In genomic region chr5:38726279-38726678, GRCh38 we compare ENCODE assay signal across 15 cellular contexts.
"Had no signal": no experiment of that assay in that cellular context is flagged by ENCODE, and none has a peak within 500 bp of the region (broad histone marks: within the 10 kb centered on the region; RNA-seq: fewer than 3 reads in every experiment).

No MANE protein-coding gene starts in this region.

- H3K9me3 ChIP-seq: heart left ventricle, left lung, sigmoid colon, suprapubic skin had no signal

- H3K36me3 ChIP-seq: brain microvascular endothelial cell, heart left ventricle, left lung, sigmoid colon, suprapubic skin had no signal

- H3K27ac Mint-ChIP-seq: activated CD4-positive, alpha-beta T cell treated with anti-CD3 and anti-CD28 coated beads for 36 hours; activated naive CD4-positive, alpha-beta T cell treated with anti-CD3 and anti-CD28 coated beads, Interleukin-2, amount 50 U/mL, for 24 hours; activated T-helper 2 cell treated with anti-CD3 and anti-CD28 coated beads, Interferon-gamma antibody, Interleukin-2, Interleukin-4, amounts not matched to agents 10 μg/mL and 5 μg/mL and 100 μg/mL, durations not matched to agents 14 hours and 24 hours and 36 hours; natural killer cell had no signal

- ATAC-seq: activated CD4-positive, alpha-beta T cell treated with anti-CD3 and anti-CD28 coated beads for 36 hours; foreskin keratinocyte; heart left ventricle; natural killer cell had no signal

- DNase-seq: activated CD4-positive, alpha-beta T cell treated with anti-CD3 and anti-CD28 coated beads for 36 hours; brain microvascular endothelial cell; foreskin keratinocyte; heart left ventricle; left lung; natural killer cell; sigmoid colon; stimulated activated naive CD4-positive, alpha-beta T cell; T-helper 1 cell had no signal

- H3K4me1 ChIP-seq: foreskin keratinocyte, left lung, sigmoid colon, suprapubic skin had no signal

- H3K9me3 Mint-ChIP-seq: activated naive CD4-positive, alpha-beta T cell treated with anti-CD3 and anti-CD28 coated beads, Interleukin-2, amount 50 U/mL, for 24 hours; activated T-helper 2 cell treated with anti-CD3 and anti-CD28 coated beads, Interferon-gamma antibody, Interleukin-2, Interleukin-4, amounts not matched to agents 10 μg/mL and 5 μg/mL and 100 μg/mL, durations not matched to agents 14 hours and 24 hours and 36 hours; natural killer cell had no signal

- H3K4me1 Mint-ChIP-seq: activated CD4-positive, alpha-beta T cell treated with anti-CD3 and anti-CD28 coated beads for 36 hours; activated naive CD4-positive, alpha-beta T cell treated with anti-CD3 and anti-CD28 coated beads, Interleukin-2, amount 50 U/mL, for 24 hours; natural killer cell had no signal

- FAIRE-seq: endothelial cell of umbilical vein, urothelium cell line had no signal

- H3K27me3 Mint-ChIP-seq: activated naive CD4-positive, alpha-beta T cell treated with anti-CD3 and anti-CD28 coated beads, Interleukin-2, amount 50 U/mL, for 24 hours had no signal

- H3K27me3 ChIP-seq: brain microvascular endothelial cell, foreskin keratinocyte, heart left ventricle, left lung, sigmoid colon, suprapubic skin had no signal

- H3K4me3 Mint-ChIP-seq: activated CD4-positive, alpha-beta T cell treated with anti-CD3 and anti-CD28 coated beads for 36 hours; activated naive CD4-positive, alpha-beta T cell treated with anti-CD3 and anti-CD28 coated beads, Interleukin-2, amount 50 U/mL, for 24 hours; natural killer cell had no signal

- H3K27ac ChIP-seq: brain microvascular endothelial cell, foreskin keratinocyte, heart left ventricle, left lung, sigmoid colon, suprapubic skin, VCaP had no signal

- H3K4me3 ChIP-seq: heart left ventricle, left lung, sigmoid colon, suprapubic skin had no signal

- H3K36me3 Mint-ChIP-seq: activated naive CD4-positive, alpha-beta T cell treated with anti-CD3 and anti-CD28 coated beads, Interleukin-2, amount 50 U/mL, for 24 hours; natural killer cell had no signal
